ENCODE assay signal across 7 cellular contexts in the genomic region with DNA sequence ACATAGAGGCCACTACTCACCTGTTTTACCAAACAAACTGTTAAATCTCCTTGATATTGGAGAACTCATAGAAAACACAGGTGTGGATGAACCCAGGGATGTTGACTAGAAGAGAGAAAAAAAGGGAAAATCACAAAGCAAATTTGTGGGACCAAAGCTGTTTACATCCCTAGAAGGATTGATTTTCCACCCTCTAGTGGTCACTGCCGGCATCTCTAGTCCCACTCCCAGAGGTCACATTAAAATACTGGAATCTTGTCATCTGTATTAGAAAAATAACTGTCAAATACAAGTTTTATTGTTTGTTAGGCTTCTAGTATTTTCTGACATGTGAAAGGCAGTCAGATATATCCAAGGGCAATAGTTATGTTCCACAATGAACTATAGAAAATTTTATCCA.
DNase-seq lines count a peak whose midpoint lies in the region; ATAC-seq, FAIRE-seq and TF ChIP-seq lines count a peak whose summit lies in the region.
"Not testable (repeated sequence)": the region's sequence is repeated elsewhere in the genome, so short reads cannot be mapped to it uniquely, and the experiment has no call there.

No MANE protein-coding gene starts in this region.

- ATAC-seq in GM18907 (IDR thresholded peaks at IDR 0.05; ENCODE audit: unreplicated experiment) = peak; percentile 58
- peak; percentile 69 for ATAC-seq in GM21515 (IDR thresholded peaks at IDR 0.05; ENCODE audit: unreplicated experiment)
- peak; percentile 55 for ATAC-seq in HG02610 (IDR thresholded peaks at IDR 0.05; ENCODE audit: unreplicated experiment)
- peak; percentile 68 for ATAC-seq in HG02943 (IDR thresholded peaks at IDR 0.05; ENCODE audit: low read depth, unreplicated experiment)
- peak; percentile 50 for ATAC-seq in HG03521 (IDR thresholded peaks at IDR 0.05; ENCODE audit: unreplicated experiment)
- peak; percentile 81 for ATAC-seq in K562
- peak; percentile 46 to 63 for ATAC-seq in lower lobe of right lung

- not testable (repeated sequence) for H3K4me3 ChIP-seq in K562, lower lobe of right lung

- no CpG with 5 or more reads among the region's 1 CpG for WGBS in K562 (ENCODE audit: insufficient coverage, low coverage, missing lambda C conversion rate)

- CTCF ChIA-PET in K562 (lab: Yijun Ruan, JAX; ENCODE audit: low intra/inter-chr PET ratio) = not testable (repeated sequence)

- not testable (repeated sequence) for H4K20me1 ChIP-seq in K562 (replicated peaks; ENCODE audit: control insufficient read depth, insufficient read depth, low read length)

- not testable (repeated sequence) for TF ChIP-seq RAD21 in K562 (CRISPR knock-in tag; conservative IDR thresholded peaks at IDR 0.05 in 1 of 2, IDR thresholded peaks at IDR 0.05 in 1 of 2)

- FAIRE-seq in K562 (lab: Jason Lieb, UNC) = not testable (repeated sequence)

- intact Hi-C loops in K562 (cut with micrococcal nuclease); lower lobe of right lung (cut with DNase I): not testable (repeated sequence)

- H3K79me2 ChIP-seq in K562 (ENCODE audit: control insufficient read depth, insufficient read depth, low read length) = not testable (repeated sequence)

- H2AFZ ChIP-seq in K562 (ENCODE audit: low read depth, low read length) = not testable (repeated sequence)

- not testable (repeated sequence) for H3K9me1 ChIP-seq in K562 (ENCODE audit: control insufficient read depth, insufficient read depth, low read length)

- not testable (repeated sequence) for H3K27ac ChIP-seq in K562 (ENCODE audit: extremely low read depth, low read depth, low read length); lower lobe of right lung

- TF ChIP-seq POLR2A in K562 (conservative IDR thresholded peaks at IDR 0.05) = not testable (repeated sequence)

- in situ Hi-C loops in K562 (cut with MboI) = not testable (repeated sequence)

- H3K36me3 ChIP-seq in K562 (ENCODE audit: control insufficient read depth, insufficient read depth, low read length); lower lobe of right lung: not testable (repeated sequence)

- H3K9ac ChIP-seq in K562 (ENCODE audit: insufficient read depth in 1 of 2, low read depth in 2 of 2, low read length in 2 of 2) = not testable (repeated sequence)

- DNase-seq in K562 (ENCODE audit: extremely low read depth in 1 of 4, low spot score in 3 of 4); lower lobe of right lung: not testable (repeated sequence)

- H3K9me3 ChIP-seq in K562 (replicated peaks; ENCODE audit: control insufficient read depth, insufficient read depth, low read depth, low read length); lower lobe of right lung: not testable (repeated sequence)

- TF ChIP-seq CTCF in K562 (IDR thresholded peaks at IDR 0.05 in 2 of 3, conservative IDR thresholded peaks at IDR 0.05 in 1 of 3; ENCODE audit: insufficient read depth in 2 of 3, low read depth in 1 of 3, low read length in 3 of 3); lower lobe of right lung (IDR thresholded peaks at IDR 0.05): not testable (repeated sequence)

- H3K4me2 ChIP-seq in K562 (ENCODE audit: insufficient read depth, low read length) = not testable (repeated sequence)

- not testable (repeated sequence) for H3K27me3 ChIP-seq in K562 (ENCODE audit: control insufficient read depth in 2 of 2, insufficient read depth in 2 of 2, low read length in 2 of 2); lower lobe of right lung (ENCODE audit: low read depth)

- BruUV-seq in K562 (replicated peaks; lab: Mats Ljungman, UMichigan) = not testable (repeated sequence)

- TF ChIP-seq EP300 in K562 (IDR thresholded peaks at IDR 0.05; ENCODE audit: low read length) = not testable (repeated sequence)

- POLR2A ChIA-PET in K562 (lab: Yijun Ruan, JAX) = not testable (repeated sequence)

- H3K4me1 ChIP-seq in K562 (replicated peaks in 1 of 2; ENCODE audit: control insufficient read depth in 2 of 2, insufficient read depth in 2 of 2, low read length in 2 of 2); lower lobe of right lung: not testable (repeated sequence)
